Comparison of ENCODE assay signal across 1 cellular context in genomic region chr1:2840036-2840809, GRCh38.
TF ChIP-seq lines count a peak whose summit lies in the region.

No MANE protein-coding gene starts in this region.

TF ChIP-seq in WTC11, 78 proteins besides CTCF, POLR2A, EP300 and RAD21 (continued from another document):
- TF ChIP-seq ZNF512 (CRISPR knock-in tag; IDR thresholded peaks at IDR 0.05; ENCODE audit: borderline replicate concordance), result no peak
- TF ChIP-seq PREB (CRISPR knock-in tag; IDR thresholded peaks at IDR 0.05; ENCODE audit: borderline replicate concordance), result no peak
